In the genomic region with DNA sequence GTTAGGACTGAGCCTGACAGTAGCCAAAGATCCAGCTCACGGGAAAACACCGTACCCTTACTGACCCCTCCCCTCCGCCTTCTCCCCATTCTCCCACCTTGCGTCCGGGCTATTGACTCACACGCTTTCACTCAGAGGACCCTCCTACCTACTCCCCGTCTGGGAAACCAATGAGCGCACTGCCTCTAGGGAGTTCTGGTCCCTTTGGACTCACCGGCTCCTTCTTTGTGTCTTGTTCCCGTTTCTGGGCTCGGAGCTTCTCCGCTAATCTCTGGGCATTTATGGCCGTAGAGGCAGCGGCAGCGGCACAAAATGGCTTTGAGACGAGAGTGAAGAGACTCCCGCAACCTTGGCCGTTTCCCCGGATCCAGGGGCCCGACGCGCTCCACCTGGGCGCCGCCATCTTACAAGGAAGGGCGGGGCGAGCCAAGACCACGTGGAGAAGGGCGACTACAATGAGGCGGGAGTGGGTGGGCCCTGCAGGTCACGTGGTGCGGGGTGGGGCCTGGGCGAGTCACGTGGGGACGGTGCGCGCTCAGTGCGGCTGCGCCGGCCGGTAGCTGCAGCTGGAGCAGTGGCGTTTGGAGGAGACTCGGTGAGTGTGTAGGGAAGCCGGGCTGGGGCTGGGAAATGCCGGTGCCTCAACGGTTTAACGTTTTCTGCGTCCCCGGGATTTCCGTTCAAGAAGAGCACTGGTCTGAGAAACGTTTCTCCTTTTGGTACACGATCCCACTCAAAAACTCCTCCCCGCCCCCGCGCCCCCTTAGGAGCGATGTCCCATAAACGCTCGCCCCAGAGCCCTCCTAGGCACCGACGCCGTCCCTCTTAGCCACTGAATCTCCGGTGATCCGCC, we compare ENCODE assay signal across 1 cellular context.
TF ChIP-seq lines count a peak whose summit lies in the region.

Gene FAM118B (plus strand): TSS at position 547 of the 853 bp plus-strand sequence. CDS start 23,220 bp downstream, outside the sequence.
A gene with protein sequence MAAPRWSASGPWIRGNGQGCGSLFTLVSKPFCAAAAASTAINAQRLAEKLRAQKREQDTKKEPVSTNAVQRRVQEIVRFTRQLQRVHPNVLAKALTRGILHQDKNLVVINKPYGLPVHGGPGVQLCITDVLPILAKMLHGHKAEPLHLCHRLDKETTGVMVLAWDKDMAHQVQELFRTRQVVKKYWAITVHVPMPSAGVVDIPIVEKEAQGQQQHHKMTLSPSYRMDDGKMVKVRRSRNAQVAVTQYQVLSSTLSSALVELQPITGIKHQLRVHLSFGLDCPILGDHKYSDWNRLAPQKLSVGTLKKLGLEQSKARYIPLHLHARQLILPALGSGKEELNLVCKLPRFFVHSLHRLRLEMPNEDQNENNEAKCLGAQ (minus strand): TSS at position 415 of the 853 bp plus-strand sequence. CDS start 12 bp downstream, at position 403.

TF ChIP-seq in HEK293, 187 proteins besides CTCF, POLR2A, EP300 and RAD21 (continued from another document and continues in another):
- TF ChIP-seq, protein P1, sequence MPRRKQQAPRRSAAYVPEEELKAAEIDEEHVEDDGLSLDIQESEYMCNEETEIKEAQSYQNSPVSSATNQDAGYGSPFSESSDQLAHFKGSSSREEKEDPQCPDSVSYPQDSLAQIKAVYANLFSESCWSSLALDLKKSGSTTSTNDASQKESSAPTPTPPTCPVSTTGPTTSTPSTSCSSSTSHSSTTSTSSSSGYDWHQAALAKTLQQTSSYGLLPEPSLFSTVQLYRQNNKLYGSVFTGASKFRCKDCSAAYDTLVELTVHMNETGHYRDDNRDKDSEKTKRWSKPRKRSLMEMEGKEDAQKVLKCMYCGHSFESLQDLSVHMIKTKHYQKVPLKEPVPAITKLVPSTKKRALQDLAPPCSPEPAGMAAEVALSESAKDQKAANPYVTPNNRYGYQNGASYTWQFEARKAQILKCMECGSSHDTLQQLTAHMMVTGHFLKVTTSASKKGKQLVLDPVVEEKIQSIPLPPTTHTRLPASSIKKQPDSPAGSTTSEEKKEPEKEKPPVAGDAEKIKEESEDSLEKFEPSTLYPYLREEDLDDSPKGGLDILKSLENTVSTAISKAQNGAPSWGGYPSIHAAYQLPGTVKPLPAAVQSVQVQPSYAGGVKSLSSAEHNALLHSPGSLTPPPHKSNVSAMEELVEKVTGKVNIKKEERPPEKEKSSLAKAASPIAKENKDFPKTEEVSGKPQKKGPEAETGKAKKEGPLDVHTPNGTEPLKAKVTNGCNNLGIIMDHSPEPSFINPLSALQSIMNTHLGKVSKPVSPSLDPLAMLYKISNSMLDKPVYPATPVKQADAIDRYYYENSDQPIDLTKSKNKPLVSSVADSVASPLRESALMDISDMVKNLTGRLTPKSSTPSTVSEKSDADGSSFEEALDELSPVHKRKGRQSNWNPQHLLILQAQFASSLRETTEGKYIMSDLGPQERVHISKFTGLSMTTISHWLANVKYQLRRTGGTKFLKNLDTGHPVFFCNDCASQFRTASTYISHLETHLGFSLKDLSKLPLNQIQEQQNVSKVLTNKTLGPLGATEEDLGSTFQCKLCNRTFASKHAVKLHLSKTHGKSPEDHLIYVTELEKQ (tag by site-specific recombination; IDR thresholded peaks at IDR 0.05; ENCODE audit: borderline replicate concordance): no peak
- no peak for TF ChIP-seq ZNF677 (tag by site-specific recombination; IDR thresholded peaks at IDR 0.05)
- no peak for TF ChIP-seq ZNF513 (tag by site-specific recombination; IDR thresholded peaks at IDR 0.05)
- peak; percentile 30 for TF ChIP-seq ZBTB26 (tag by site-specific recombination; optimal IDR thresholded peaks at IDR 0.05)
- TF ChIP-seq ZBTB48 (tag by site-specific recombination; IDR thresholded peaks at IDR 0.05): no peak; the same call in none of the 2 replicates
- TF ChIP-seq OVOL3 (tag by site-specific recombination; IDR thresholded peaks at IDR 0.05): no peak
- TF ChIP-seq ZNF658 (tag by site-specific recombination; IDR thresholded peaks at IDR 0.05): no peak
- TF ChIP-seq ZNF426 (tag by site-specific recombination; IDR thresholded peaks at IDR 0.05): no peak
- TF ChIP-seq, protein P2, sequence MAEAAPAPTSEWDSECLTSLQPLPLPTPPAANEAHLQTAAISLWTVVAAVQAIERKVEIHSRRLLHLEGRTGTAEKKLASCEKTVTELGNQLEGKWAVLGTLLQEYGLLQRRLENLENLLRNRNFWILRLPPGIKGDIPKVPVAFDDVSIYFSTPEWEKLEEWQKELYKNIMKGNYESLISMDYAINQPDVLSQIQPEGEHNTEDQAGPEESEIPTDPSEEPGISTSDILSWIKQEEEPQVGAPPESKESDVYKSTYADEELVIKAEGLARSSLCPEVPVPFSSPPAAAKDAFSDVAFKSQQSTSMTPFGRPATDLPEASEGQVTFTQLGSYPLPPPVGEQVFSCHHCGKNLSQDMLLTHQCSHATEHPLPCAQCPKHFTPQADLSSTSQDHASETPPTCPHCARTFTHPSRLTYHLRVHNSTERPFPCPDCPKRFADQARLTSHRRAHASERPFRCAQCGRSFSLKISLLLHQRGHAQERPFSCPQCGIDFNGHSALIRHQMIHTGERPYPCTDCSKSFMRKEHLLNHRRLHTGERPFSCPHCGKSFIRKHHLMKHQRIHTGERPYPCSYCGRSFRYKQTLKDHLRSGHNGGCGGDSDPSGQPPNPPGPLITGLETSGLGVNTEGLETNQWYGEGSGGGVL (tag by site-specific recombination; IDR thresholded peaks at IDR 0.05): no peak
- TF ChIP-seq SP3 (tag by site-specific recombination; IDR thresholded peaks at IDR 0.05): peak; percentile 96
- no peak for TF ChIP-seq ZNF701 (tag by site-specific recombination; IDR thresholded peaks at IDR 0.05)
- TF ChIP-seq, protein P3, sequence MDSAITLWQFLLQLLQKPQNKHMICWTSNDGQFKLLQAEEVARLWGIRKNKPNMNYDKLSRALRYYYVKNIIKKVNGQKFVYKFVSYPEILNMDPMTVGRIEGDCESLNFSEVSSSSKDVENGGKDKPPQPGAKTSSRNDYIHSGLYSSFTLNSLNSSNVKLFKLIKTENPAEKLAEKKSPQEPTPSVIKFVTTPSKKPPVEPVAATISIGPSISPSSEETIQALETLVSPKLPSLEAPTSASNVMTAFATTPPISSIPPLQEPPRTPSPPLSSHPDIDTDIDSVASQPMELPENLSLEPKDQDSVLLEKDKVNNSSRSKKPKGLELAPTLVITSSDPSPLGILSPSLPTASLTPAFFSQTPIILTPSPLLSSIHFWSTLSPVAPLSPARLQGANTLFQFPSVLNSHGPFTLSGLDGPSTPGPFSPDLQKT (IDR thresholded peaks at IDR 0.05; ENCODE audit: borderline replicate concordance, low read depth, low read length): no peak
- no peak for TF ChIP-seq ZNF707 (tag by site-specific recombination; IDR thresholded peaks at IDR 0.05)
- no peak for TF ChIP-seq ZNF623 (tag by site-specific recombination; IDR thresholded peaks at IDR 0.05)
- no peak for TF ChIP-seq ZNF629 (tag by site-specific recombination; IDR thresholded peaks at IDR 0.05)
- TF ChIP-seq ZNF138 (tag by site-specific recombination; IDR thresholded peaks at IDR 0.05; ENCODE audit: borderline replicate concordance): no peak
- TF ChIP-seq, protein P4, sequence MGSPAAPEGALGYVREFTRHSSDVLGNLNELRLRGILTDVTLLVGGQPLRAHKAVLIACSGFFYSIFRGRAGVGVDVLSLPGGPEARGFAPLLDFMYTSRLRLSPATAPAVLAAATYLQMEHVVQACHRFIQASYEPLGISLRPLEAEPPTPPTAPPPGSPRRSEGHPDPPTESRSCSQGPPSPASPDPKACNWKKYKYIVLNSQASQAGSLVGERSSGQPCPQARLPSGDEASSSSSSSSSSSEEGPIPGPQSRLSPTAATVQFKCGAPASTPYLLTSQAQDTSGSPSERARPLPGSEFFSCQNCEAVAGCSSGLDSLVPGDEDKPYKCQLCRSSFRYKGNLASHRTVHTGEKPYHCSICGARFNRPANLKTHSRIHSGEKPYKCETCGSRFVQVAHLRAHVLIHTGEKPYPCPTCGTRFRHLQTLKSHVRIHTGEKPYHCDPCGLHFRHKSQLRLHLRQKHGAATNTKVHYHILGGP (tag by site-specific recombination; IDR thresholded peaks at IDR 0.05): no peak
- TF ChIP-seq ZNF394 (tag by site-specific recombination; IDR thresholded peaks at IDR 0.05; ENCODE audit: borderline replicate concordance): no peak; the same call in 1 of the 2 replicates
- no peak for TF ChIP-seq ZNF548 (tag by site-specific recombination; IDR thresholded peaks at IDR 0.05)
- TF ChIP-seq ZSCAN23 (tag by site-specific recombination; IDR thresholded peaks at IDR 0.05): no peak
- TF ChIP-seq ZNF10 (tag by site-specific recombination; IDR thresholded peaks at IDR 0.05): no peak
- TF ChIP-seq, protein P5, sequence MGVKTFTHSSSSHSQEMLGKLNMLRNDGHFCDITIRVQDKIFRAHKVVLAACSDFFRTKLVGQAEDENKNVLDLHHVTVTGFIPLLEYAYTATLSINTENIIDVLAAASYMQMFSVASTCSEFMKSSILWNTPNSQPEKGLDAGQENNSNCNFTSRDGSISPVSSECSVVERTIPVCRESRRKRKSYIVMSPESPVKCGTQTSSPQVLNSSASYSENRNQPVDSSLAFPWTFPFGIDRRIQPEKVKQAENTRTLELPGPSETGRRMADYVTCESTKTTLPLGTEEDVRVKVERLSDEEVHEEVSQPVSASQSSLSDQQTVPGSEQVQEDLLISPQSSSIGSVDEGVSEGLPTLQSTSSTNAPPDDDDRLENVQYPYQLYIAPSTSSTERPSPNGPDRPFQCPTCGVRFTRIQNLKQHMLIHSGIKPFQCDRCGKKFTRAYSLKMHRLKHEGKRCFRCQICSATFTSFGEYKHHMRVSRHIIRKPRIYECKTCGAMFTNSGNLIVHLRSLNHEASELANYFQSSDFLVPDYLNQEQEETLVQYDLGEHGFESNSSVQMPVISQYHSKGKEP (tag by site-specific recombination; IDR thresholded peaks at IDR 0.05): no peak
- TF ChIP-seq ZBTB21 (tag by site-specific recombination; IDR thresholded peaks at IDR 0.05): no peak; the same call in 1 of the 2 replicates
- no peak for TF ChIP-seq ZNF558 (tag by site-specific recombination; IDR thresholded peaks at IDR 0.05)
- peak; percentile 66 for TF ChIP-seq EGR2 (tag by site-specific recombination; IDR thresholded peaks at IDR 0.05; ENCODE audit: low read depth)
- TF ChIP-seq, protein P6, sequence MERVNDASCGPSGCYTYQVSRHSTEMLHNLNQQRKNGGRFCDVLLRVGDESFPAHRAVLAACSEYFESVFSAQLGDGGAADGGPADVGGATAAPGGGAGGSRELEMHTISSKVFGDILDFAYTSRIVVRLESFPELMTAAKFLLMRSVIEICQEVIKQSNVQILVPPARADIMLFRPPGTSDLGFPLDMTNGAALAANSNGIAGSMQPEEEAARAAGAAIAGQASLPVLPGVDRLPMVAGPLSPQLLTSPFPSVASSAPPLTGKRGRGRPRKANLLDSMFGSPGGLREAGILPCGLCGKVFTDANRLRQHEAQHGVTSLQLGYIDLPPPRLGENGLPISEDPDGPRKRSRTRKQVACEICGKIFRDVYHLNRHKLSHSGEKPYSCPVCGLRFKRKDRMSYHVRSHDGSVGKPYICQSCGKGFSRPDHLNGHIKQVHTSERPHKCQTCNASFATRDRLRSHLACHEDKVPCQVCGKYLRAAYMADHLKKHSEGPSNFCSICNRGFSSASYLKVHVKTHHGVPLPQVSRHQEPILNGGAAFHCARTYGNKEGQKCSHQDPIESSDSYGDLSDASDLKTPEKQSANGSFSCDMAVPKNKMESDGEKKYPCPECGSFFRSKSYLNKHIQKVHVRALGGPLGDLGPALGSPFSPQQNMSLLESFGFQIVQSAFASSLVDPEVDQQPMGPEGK (tag by site-specific recombination; IDR thresholded peaks at IDR 0.05): 0 out of 2 replicates have a peak, but pooled peaks have one; percentile 12
- peak; percentile 96 for TF ChIP-seq KLF8 (tag by site-specific recombination; IDR thresholded peaks at IDR 0.05)
- TF ChIP-seq ZNF311 (tag by site-specific recombination; IDR thresholded peaks at IDR 0.05; ENCODE audit: borderline replicate concordance): no peak
- TF ChIP-seq ZNF211 (tag by site-specific recombination; IDR thresholded peaks at IDR 0.05; ENCODE audit: low read depth): no peak
- TF ChIP-seq ZNF148 (tag by site-specific recombination; IDR thresholded peaks at IDR 0.05; ENCODE audit: borderline replicate concordance): no peak
- TF ChIP-seq ZNF354C (tag by site-specific recombination; IDR thresholded peaks at IDR 0.05; ENCODE audit: borderline replicate concordance, low read depth): no peak
- TF ChIP-seq PBX3 (CRISPR knock-in tag; IDR thresholded peaks at IDR 0.05): no peak
